12 cellular contexts compared by ENCODE assay signal in the genomic region with DNA sequence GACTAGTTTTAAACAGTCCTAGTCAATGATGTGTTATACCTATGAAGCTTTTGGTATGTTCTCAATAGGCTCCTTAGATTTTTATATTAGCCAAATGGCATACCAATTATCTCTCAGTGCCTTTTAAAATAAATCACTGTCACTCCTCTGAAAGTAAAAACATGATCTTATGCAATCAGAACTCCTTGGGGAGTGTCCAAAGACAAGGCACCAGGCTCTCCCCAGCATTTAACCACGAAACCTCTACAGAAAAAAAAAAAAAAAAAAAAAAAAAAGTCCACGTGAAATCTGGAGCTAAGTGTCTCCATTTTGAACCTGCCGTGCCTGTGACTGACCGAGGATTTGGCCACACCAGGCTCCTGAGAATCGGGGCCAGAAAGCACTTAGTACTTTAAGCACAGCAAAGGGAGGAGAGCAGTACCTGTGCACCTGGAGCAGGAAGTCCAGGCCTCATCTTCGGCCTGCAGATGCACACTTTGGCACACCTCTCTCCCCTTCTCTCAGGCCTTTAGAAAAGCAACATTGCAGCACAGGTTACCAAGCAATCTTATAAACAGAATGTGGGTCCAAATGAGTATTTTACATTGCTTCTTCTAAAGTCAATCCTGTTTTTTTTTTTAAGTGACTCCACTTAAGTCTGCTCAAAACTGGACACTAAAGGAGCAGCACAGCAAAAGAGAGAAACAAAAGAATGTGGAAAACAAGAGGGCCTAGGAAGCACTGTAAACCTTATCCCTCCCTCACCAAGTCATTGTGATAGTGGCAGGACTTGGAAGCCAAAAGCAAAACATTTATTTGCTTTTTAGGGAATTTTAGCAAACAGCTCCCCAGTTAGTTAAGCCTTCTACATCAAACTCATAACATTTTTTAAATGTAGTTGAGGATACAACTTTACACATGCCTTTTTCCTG. TPM values are rescaled to one million over a fixed set of nuclear protein-coding genes. Genes with fewer than 3 reads are reported as not detected.
A peak's percentile ranks its signal among the peaks of the same experiment; 100 is the strongest.
DNase-seq lines count a peak whose midpoint lies in the region; ATAC-seq, FAIRE-seq and TF ChIP-seq lines count a peak whose summit lies in the region.
"Had no signal": no experiment of that assay in that cellular context is flagged by ENCODE, and none has a peak within 500 bp of the region (broad histone marks: within the 10 kb centered on the region; RNA-seq: fewer than 3 reads in every experiment).

No MANE protein-coding gene starts in this region.

- H3K27me3 Mint-ChIP-seq in nephron (ENCODE audit: low read depth) (peaks cover 17% of the 10 kb centered on the region), HFFc6 (ENCODE audit: insufficient read depth) (peaks cover 4% of the 10 kb centered on the region; the same call in 1 of the 2 replicates)

- TF ChIP-seq POLR2A in thyroid gland (IDR thresholded peaks at IDR 0.05) (peak in 1 of 2 donors; percentile 15), GM12892 (IDR thresholded peaks at IDR 0.05; ENCODE audit: low read depth, low read length) (no peak)

- H3K4me1 ChIP-seq in thyroid gland = peaks cover 14 to 22% of the 10 kb centered on the region in 2 donors
- H3K4me1 ChIP-seq: colonic mucosa had no signal

- H3K36me3 Mint-ChIP-seq in nephron (ENCODE audit: low read depth) (no peaks in the 10 kb centered on the region), HFFc6 (ENCODE audit: low read depth) (no peaks in the 10 kb centered on the region)

- H3K27ac ChIP-seq in caudate nucleus (ENCODE audit: low read depth, low read length) = peak overlapping the region; percentile 89
- H3K27ac ChIP-seq in thyroid gland = peak overlapping the region; percentile 73 to 88 (median 84)
- H3K27ac ChIP-seq: colonic mucosa had no signal

- ATAC-seq in stimulated activated naive CD8-positive, alpha-beta T cell treated with anti-CD3 and anti-CD28 coated beads, Interleukin-15, Interleukin-2, amounts not matched to agents 100 U/mL and 50 U/mL, for 24 hours = no peak

- H3K4me1 Mint-ChIP-seq in nephron = peaks cover 27% of the 10 kb centered on the region
- peaks cover 13% of the 10 kb centered on the region for H3K4me1 Mint-ChIP-seq in HFFc6 (ENCODE audit: low read depth)

- no peak overlapping the region for H3K4me3 ChIP-seq in thyroid gland (replicated peaks in 1 of 3)

- peak overlapping the region; percentile 40 to 81 (median 53) for H3K4me3 Mint-ChIP-seq in nephron
- H3K4me3 Mint-ChIP-seq in HFFc6 = no peak overlapping the region
- H3K4me3 Mint-ChIP-seq: activated CD4-positive, alpha-beta T cell treated with anti-CD3 and anti-CD28 coated beads, Interleukin-2, amount 10 ng/mL, durations not matched to agents 7 days and 5 days had no signal

- intact Hi-C loops in thyroid gland (cut with DNase I) = no loop called here

- no peaks in the 10 kb centered on the region for H3K9me3 Mint-ChIP-seq in nephron
- H3K9me3 Mint-ChIP-seq in HFFc6 = no peaks in the 10 kb centered on the region
- H3K9me3 Mint-ChIP-seq: activated CD4-positive, alpha-beta T cell treated with anti-CD3 and anti-CD28 coated beads, Interleukin-2, amount 10 ng/mL, durations not matched to agents 7 days and 5 days had no signal

- H3K27ac Mint-ChIP-seq in nephron = peak overlapping the region; percentile 31 to 93 (median 66)
- no peak overlapping the region for H3K27ac Mint-ChIP-seq in HFFc6
- H3K27ac Mint-ChIP-seq: activated CD4-positive, alpha-beta T cell treated with anti-CD3 and anti-CD28 coated beads, Interleukin-2, amount 10 ng/mL, durations not matched to agents 7 days and 5 days had no signal

- DNase-seq in NCI-H226 (peak; percentile 41), caudate nucleus (lab: John Stamatoyannopoulos, UW) (peak in 1 of 61 donors; percentile 20), thyroid gland (peak; percentile 44 to 58), GM12892 (ENCODE audit: insufficient read length) (no peak), HFFc6 (no peak)
- no peak for DNase-seq in stimulated activated naive CD8-positive, alpha-beta T cell treated with anti-CD3 and anti-CD28 coated beads, Interleukin-15, Interleukin-2, amounts not matched to agents 100 U/mL and 50 U/mL, for 24 hours
- DNase-seq: activated CD4-positive, alpha-beta T cell treated with anti-CD3 and anti-CD28 coated beads, Interleukin-2, amount 10 ng/mL, durations not matched to agents 7 days and 5 days; activated effector memory CD4-positive, alpha-beta T cell treated with Interleukin-2 at 50 U/mL for 16 hours; colonic mucosa; NCI-H82; SW 1271 had no signal

- no peak for TF ChIP-seq CTCF in nephron (IDR thresholded peaks at IDR 0.05; ENCODE audit: unreplicated experiment in 3 of 3)
- no peak for TF ChIP-seq CTCF in thyroid gland (IDR thresholded peaks at IDR 0.05)
- TF ChIP-seq CTCF in HFFc6 (IDR thresholded peaks at IDR 0.05) = no peak

- H3K9me3 ChIP-seq in thyroid gland = no peaks in the 10 kb centered on the region
- H3K9me3 ChIP-seq: colonic mucosa had no signal

- H3K36me3 ChIP-seq in thyroid gland = no peaks in the 10 kb centered on the region
- H3K36me3 ChIP-seq: colonic mucosa had no signal

- no peak for FAIRE-seq in GM12892 (lab: Jason Lieb, UNC)

- no peaks in the 10 kb centered on the region for H3K27me3 ChIP-seq in thyroid gland
- H3K27me3 ChIP-seq: colonic mucosa had no signal

- 18 to 33% methylated on average over 6 of the region's 6 CpGs for whole genome bisulfite sequencing in thyroid gland, 2 donors

RNA-seq across cellular contexts. Expression of gene FAM13C, which starts 1.5 kb away (rescaled TPM):
- total RNA-seq in thyroid gland = 10 to 100 TPM; 11.3 to 16.5 (median 14.3) TPM
- polyA plus RNA-seq in GM12892 (2012; ENCODE audit: missing spikeins) = not detected
- not detected for total RNA-seq in HFFc6 (2021; fragmentation: NEBNext Ultra II Directional; extraction: Animal tissue kit (Norgen Biotek cat#: 25700))
- total RNA-seq: activated CD4-positive, alpha-beta T cell treated with anti-CD3 and anti-CD28 coated beads, Interleukin-2, amount 10 ng/mL, durations not matched to agents 7 days and 5 days had no signal

Comparison
In these comparisons a context has a peak if more than half of its experiments do, and no peak if none do; other contexts are left out.
1. DNase-seq: peak in NCI-H226 (single experiment) and thyroid gland (2 of 2); none in stimulated activated naive CD8-positive, alpha-beta T cell treated with anti-CD3 and anti-CD28 coated beads, Interleukin-15, Interleukin-2, amounts not matched to agents 100 U/mL and 50 U/mL, for 24 hours (single experiment), GM12892 (single experiment) and HFFc6 (single experiment).
2. RNA of gene FAM13C, which starts 1.5 kb away (total RNA-seq): 11.3 to 16.5 TPM in thyroid gland; not detected in HFFc6; every median in the first group is over 10 times any median in the second.